In the genomic region with DNA sequence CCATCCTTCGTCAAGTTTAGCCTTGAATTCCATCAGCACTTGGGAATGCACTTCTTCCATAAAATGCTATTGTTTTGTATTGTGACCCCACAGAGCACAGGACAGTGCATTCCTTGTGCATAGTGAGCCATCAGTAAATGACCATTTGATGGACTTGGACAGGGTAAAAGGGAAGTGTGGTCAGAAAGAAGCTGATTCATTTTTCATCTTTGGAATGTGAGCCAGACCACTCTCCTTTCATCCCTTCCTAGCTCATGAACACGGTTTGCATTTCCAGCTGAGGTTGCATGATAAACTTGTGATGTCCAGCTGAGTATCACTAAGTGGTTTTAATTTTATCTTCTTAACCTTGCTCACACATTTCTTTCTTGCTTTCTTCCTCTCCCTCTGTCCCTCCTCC, we compare ENCODE assay signal across 15 cellular contexts.
A peak's percentile ranks its signal among the peaks of the same experiment; 100 is the strongest.
DNase-seq lines count a peak whose midpoint lies in the region; TF ChIP-seq lines count a peak whose summit lies in the region.
"Had no signal": no experiment of that assay in that cellular context is flagged by ENCODE, and none has a peak within 500 bp of the region (broad histone marks: within the 10 kb centered on the region; RNA-seq: fewer than 3 reads in every experiment).

No MANE protein-coding gene starts in this region.

- in situ Hi-C loops in ACHN (cut with HindIII; ENCODE audit: low pct_ligation_motif_present, low pct_unique_long_range_greater_than_20kb, low sequenced_read_pairs), result no loop called here

- peak; percentile 90 for DNase-seq in ACHN
- peak; percentile 85 for DNase-seq in HFFc6
- DNase-seq in SW 1271 (lab: John Stamatoyannopoulos, UW), result peak; percentile 15 to 24
- peak; percentile 57 for DNase-seq in fibroblast of peridontal ligament (ENCODE audit: extremely low read depth)
- no peak for DNase-seq in KG1 (lab: John Stamatoyannopoulos, UW)
- no peak for DNase-seq in NCI-H1105 treated with DMSO at 0.1 percent for 48 hours (lab: John Stamatoyannopoulos, UW)
- DNase-seq in pons (ENCODE audit: low spot score), result no peak
- no peak for DNase-seq in CD1c-positive myeloid dendritic cell (ENCODE audit: extremely low spot score)
- DNase-seq: DMS 273 treated with DMSO at 0.1 percent for 48 hours, esophagus squamous epithelium, NCI-H187 treated with DMSO at 0.1 percent for 48 hours, NCI-H774, pancreas had no signal

- H3K27ac Mint-ChIP-seq in HFFc6, result peak overlapping the region; percentile 80
- H3K27ac Mint-ChIP-seq: dendritic cell treated with granulocyte-macrophage colony-stimulating factor and Interleukin-4, amounts not matched to agents 40 ng/mL and 50 ng/mL, for 4 days; mesothelial cell of epicardium had no signal

- no peaks in the 10 kb centered on the region for H3K9me3 Mint-ChIP-seq in HFFc6
- H3K9me3 Mint-ChIP-seq: dendritic cell treated with granulocyte-macrophage colony-stimulating factor and Interleukin-4, amounts not matched to agents 40 ng/mL and 50 ng/mL, for 4 days had no signal

- H3K4me3 Mint-ChIP-seq in HFFc6, result peak overlapping the region; percentile 62
- H3K4me3 Mint-ChIP-seq: dendritic cell treated with granulocyte-macrophage colony-stimulating factor and Interleukin-4, amounts not matched to agents 40 ng/mL and 50 ng/mL, for 4 days; mesothelial cell of epicardium had no signal

- H3K4me1 Mint-ChIP-seq in HFFc6 (ENCODE audit: low read depth), result peaks cover 100% of the 10 kb centered on the region
- H3K4me1 Mint-ChIP-seq: mesothelial cell of epicardium had no signal

- no peaks in the 10 kb centered on the region; the same call in 1 of the 2 replicates for H3K27me3 Mint-ChIP-seq in HFFc6 (ENCODE audit: insufficient read depth)
- H3K27me3 Mint-ChIP-seq: dendritic cell treated with granulocyte-macrophage colony-stimulating factor and Interleukin-4, amounts not matched to agents 40 ng/mL and 50 ng/mL, for 4 days had no signal

- H3K36me3 Mint-ChIP-seq in HFFc6 (ENCODE audit: low read depth), result peaks cover 11% of the 10 kb centered on the region
- H3K36me3 Mint-ChIP-seq: mesothelial cell of epicardium had no signal

- TF ChIP-seq CTCF in HFFc6 (IDR thresholded peaks at IDR 0.05), result no peak

Comparison
In these comparisons a context has a peak if more than half of its experiments do, and no peak if none do; other contexts are left out.
1. DNase-seq: peak in ACHN (single experiment), HFFc6 (single experiment), SW 1271 (2 of 2) and fibroblast of peridontal ligament (single experiment); none in KG1 (single experiment), NCI-H1105 treated with DMSO at 0.1 percent for 48 hours (single experiment), pons (single experiment) and CD1c-positive myeloid dendritic cell (single experiment).